In the genomic region with DNA sequence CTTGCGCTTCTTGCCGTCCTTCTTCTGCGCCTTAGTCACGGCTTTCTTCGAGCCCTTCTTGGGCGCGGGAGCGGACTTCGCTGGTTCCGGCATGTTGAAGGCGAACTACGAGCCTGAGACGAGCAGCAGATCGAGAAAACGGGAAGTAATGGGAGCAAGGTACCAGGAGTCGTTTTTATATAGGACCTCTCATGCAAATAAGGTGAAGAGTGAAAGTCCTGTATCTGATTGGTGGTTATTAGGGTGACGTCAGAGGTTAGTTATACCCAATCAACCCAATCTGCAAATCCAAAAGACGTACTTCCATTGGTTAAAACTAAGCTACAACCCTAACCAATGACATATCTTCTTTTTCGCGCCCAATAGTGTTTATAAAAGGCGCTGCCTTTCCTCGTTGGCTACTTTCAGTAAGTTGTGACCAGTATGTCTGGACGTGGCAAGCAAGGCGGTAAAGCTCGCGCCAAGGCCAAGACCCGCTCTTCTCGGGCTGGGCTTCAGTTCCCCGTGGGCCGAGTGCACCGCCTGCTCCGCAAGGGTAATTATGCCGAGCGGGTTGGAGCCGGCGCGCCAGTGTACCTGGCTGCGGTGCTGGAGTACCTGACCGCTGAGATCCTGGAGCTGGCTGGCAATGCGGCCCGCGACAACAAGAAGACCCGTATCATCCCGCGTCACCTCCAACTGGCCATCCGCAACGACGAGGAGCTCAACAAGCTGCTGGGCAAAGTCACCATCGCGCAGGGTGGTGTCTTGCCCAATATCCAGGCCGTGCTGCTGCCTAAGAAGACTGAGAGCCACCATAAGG, we compare ENCODE assay signal across 1 cellular context.
TF ChIP-seq lines count a peak whose summit lies in the region.

No MANE protein-coding gene starts in this region.

TF ChIP-seq in HEK293, 187 proteins besides CTCF, POLR2A, EP300 and RAD21 (continued from another document and continues in another):
- TF ChIP-seq, protein P1, sequence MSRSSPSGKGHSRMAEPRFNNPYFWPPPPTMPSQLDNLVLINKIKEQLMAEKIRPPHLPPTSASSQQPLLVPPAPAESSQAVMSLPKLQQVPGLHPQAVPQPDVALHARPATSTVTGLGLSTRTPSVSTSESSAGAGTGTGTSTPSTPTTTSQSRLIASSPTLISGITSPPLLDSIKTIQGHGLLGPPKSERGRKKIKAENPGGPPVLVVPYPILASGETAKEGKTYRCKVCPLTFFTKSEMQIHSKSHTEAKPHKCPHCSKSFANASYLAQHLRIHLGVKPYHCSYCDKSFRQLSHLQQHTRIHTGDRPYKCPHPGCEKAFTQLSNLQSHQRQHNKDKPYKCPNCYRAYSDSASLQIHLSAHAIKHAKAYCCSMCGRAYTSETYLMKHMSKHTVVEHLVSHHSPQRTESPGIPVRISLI (tag by site-specific recombination; IDR thresholded peaks at IDR 0.05), result no peak
- TF ChIP-seq ZNF394 (tag by site-specific recombination; IDR thresholded peaks at IDR 0.05; ENCODE audit: borderline replicate concordance) (peak; percentile 92), ZNF350 (tag by site-specific recombination; IDR thresholded peaks at IDR 0.05) (no peak), ZFHX2 (tag by site-specific recombination; conservative IDR thresholded peaks at IDR 0.05) (peak; percentile 40; the same call in 1 of the 2 replicates), ZNF341 (tag by site-specific recombination; IDR thresholded peaks at IDR 0.05; ENCODE audit: low read depth) (peak; percentile 41; the same call in 1 of the 2 replicates), ZNF514 (tag by site-specific recombination; IDR thresholded peaks at IDR 0.05) (no peak), ZNF548 (tag by site-specific recombination; IDR thresholded peaks at IDR 0.05) (no peak), ZBTB49 (tag by site-specific recombination; IDR thresholded peaks at IDR 0.05; ENCODE audit: low read depth) (no peak), ZNF600 (tag by site-specific recombination; IDR thresholded peaks at IDR 0.05) (peak; percentile 76), ZNF704 (tag by site-specific recombination; IDR thresholded peaks at IDR 0.05) (no peak), MYNN (tag by site-specific recombination; IDR thresholded peaks at IDR 0.05; ENCODE audit: borderline replicate concordance) (no peak), ZNF175 (tag by site-specific recombination; IDR thresholded peaks at IDR 0.05) (no peak), ZNF660 (tag by site-specific recombination; IDR thresholded peaks at IDR 0.05) (peak; percentile 85), ZBTB20 (tag by site-specific recombination; IDR thresholded peaks at IDR 0.05) (no peak), ZBTB17 (tag by site-specific recombination; IDR thresholded peaks at IDR 0.05) (no peak), ZBTB6 (tag by site-specific recombination; IDR thresholded peaks at IDR 0.05) (peak; percentile 16; the same call in 1 of the 2 replicates), ZNF426 (tag by site-specific recombination; IDR thresholded peaks at IDR 0.05) (no peak), GLIS1 (tag by site-specific recombination; IDR thresholded peaks at IDR 0.05) (no peak), KLF1 (tag by site-specific recombination; IDR thresholded peaks at IDR 0.05) (no peak), ZNF510 (tag by site-specific recombination; IDR thresholded peaks at IDR 0.05; ENCODE audit: insufficient replicate concordance) (no peak), GLI2 (tag by site-specific recombination; IDR thresholded peaks at IDR 0.05; ENCODE audit: borderline replicate concordance, low read depth) (no peak), ZNF645 (tag by site-specific recombination; IDR thresholded peaks at IDR 0.05) (no peak; the same call in 1 of the 2 replicates), ZNF670 (tag by site-specific recombination; IDR thresholded peaks at IDR 0.05; ENCODE audit: low read depth) (no peak), ZNF155 (tag by site-specific recombination; IDR thresholded peaks at IDR 0.05) (no peak), ZBTB21 (tag by site-specific recombination; IDR thresholded peaks at IDR 0.05) (peak; percentile 82), ZNF837 (tag by site-specific recombination; IDR thresholded peaks at IDR 0.05) (peak; percentile 77), ZNF19 (tag by site-specific recombination; IDR thresholded peaks at IDR 0.05; ENCODE audit: low read depth) (no peak), ZNF239 (tag by site-specific recombination; IDR thresholded peaks at IDR 0.05) (no peak), ZNF214 (tag by site-specific recombination; IDR thresholded peaks at IDR 0.05; ENCODE audit: borderline replicate concordance) (no peak), HOXD13 (CRISPR knock-in tag; IDR thresholded peaks at IDR 0.05; ENCODE audit: borderline replicate concordance) (peak; percentile 43; the same call in 1 of the 2 replicates), ZNF558 (tag by site-specific recombination; IDR thresholded peaks at IDR 0.05) (no peak; the same call in 1 of the 2 replicates), ZNF571 (tag by site-specific recombination; IDR thresholded peaks at IDR 0.05) (no peak), ZNF248 (tag by site-specific recombination; IDR thresholded peaks at IDR 0.05) (no peak), ZNF777 (tag by site-specific recombination; IDR thresholded peaks at IDR 0.05; ENCODE audit: borderline replicate concordance) (no peak), ZBTB48 (tag by site-specific recombination; IDR thresholded peaks at IDR 0.05) (0 out of 2 replicates have a peak, but pooled peaks have one; percentile 22)
- TF ChIP-seq, protein P2, sequence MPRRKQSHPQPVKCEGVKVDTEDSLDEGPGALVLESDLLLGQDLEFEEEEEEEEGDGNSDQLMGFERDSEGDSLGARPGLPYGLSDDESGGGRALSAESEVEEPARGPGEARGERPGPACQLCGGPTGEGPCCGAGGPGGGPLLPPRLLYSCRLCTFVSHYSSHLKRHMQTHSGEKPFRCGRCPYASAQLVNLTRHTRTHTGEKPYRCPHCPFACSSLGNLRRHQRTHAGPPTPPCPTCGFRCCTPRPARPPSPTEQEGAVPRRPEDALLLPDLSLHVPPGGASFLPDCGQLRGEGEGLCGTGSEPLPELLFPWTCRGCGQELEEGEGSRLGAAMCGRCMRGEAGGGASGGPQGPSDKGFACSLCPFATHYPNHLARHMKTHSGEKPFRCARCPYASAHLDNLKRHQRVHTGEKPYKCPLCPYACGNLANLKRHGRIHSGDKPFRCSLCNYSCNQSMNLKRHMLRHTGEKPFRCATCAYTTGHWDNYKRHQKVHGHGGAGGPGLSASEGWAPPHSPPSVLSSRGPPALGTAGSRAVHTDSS (tag by site-specific recombination; IDR thresholded peaks at IDR 0.05), result no peak
- TF ChIP-seq, protein P3, sequence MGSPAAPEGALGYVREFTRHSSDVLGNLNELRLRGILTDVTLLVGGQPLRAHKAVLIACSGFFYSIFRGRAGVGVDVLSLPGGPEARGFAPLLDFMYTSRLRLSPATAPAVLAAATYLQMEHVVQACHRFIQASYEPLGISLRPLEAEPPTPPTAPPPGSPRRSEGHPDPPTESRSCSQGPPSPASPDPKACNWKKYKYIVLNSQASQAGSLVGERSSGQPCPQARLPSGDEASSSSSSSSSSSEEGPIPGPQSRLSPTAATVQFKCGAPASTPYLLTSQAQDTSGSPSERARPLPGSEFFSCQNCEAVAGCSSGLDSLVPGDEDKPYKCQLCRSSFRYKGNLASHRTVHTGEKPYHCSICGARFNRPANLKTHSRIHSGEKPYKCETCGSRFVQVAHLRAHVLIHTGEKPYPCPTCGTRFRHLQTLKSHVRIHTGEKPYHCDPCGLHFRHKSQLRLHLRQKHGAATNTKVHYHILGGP (tag by site-specific recombination; IDR thresholded peaks at IDR 0.05), result no peak
- TF ChIP-seq, protein P4, sequence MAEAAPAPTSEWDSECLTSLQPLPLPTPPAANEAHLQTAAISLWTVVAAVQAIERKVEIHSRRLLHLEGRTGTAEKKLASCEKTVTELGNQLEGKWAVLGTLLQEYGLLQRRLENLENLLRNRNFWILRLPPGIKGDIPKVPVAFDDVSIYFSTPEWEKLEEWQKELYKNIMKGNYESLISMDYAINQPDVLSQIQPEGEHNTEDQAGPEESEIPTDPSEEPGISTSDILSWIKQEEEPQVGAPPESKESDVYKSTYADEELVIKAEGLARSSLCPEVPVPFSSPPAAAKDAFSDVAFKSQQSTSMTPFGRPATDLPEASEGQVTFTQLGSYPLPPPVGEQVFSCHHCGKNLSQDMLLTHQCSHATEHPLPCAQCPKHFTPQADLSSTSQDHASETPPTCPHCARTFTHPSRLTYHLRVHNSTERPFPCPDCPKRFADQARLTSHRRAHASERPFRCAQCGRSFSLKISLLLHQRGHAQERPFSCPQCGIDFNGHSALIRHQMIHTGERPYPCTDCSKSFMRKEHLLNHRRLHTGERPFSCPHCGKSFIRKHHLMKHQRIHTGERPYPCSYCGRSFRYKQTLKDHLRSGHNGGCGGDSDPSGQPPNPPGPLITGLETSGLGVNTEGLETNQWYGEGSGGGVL (tag by site-specific recombination; IDR thresholded peaks at IDR 0.05), result no peak
- TF ChIP-seq, protein P5, sequence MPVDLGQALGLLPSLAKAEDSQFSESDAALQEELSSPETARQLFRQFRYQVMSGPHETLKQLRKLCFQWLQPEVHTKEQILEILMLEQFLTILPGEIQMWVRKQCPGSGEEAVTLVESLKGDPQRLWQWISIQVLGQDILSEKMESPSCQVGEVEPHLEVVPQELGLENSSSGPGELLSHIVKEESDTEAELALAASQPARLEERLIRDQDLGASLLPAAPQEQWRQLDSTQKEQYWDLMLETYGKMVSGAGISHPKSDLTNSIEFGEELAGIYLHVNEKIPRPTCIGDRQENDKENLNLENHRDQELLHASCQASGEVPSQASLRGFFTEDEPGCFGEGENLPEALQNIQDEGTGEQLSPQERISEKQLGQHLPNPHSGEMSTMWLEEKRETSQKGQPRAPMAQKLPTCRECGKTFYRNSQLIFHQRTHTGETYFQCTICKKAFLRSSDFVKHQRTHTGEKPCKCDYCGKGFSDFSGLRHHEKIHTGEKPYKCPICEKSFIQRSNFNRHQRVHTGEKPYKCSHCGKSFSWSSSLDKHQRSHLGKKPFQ (tag by site-specific recombination; IDR thresholded peaks at IDR 0.05), result no peak; the same call in 1 of the 2 replicates
- TF ChIP-seq, protein P6, sequence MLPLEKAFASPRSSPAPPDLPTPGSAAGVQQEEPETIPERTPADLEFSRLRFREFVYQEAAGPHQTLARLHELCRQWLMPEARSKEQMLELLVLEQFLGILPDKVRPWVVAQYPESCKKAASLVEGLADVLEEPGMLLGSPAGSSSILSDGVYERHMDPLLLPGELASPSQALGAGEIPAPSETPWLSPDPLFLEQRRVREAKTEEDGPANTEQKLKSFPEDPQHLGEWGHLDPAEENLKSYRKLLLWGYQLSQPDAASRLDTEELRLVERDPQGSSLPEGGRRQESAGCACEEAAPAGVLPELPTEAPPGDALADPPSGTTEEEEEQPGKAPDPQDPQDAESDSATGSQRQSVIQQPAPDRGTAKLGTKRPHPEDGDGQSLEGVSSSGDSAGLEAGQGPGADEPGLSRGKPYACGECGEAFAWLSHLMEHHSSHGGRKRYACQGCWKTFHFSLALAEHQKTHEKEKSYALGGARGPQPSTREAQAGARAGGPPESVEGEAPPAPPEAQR (tag by site-specific recombination; IDR thresholded peaks at IDR 0.05), result no peak
